Comparison of ENCODE assay signal across 1 cellular context in the genomic region with DNA sequence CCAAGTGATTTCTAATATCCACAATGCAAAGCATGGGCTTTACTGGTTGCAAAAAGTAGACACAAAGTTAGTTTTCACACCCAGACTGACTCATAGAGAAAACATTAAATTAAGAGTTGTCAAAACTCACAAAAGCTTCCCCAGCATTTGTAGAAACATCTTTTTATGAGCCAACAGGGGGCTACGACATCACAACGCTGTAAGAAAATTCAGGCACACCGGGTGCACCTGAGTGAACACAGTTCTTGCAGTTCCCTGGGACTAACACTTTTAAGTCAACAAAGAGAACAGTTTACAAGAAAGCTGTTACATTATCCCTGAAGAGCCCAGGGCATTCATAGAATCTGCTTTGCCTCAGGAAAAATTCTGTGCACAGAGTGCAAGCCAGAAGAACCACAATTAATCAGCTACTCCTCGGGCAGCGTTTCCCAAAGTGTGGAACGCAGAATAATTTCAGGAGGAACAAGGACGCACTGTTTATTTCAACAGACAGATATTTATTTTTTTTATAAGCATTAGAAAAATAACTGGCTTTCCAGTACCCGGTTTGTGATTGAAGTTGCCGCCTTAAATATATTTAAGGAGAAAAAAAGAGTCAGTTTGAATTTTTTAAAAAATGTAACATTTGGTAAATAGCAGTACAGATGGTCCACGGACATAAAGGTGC.
TF ChIP-seq lines count a peak whose summit lies in the region.

No MANE protein-coding gene starts in this region.

TF ChIP-seq in GM23338, 12 proteins besides CTCF, POLR2A, EP300 and RAD21:
- TF ChIP-seq, protein P1, sequence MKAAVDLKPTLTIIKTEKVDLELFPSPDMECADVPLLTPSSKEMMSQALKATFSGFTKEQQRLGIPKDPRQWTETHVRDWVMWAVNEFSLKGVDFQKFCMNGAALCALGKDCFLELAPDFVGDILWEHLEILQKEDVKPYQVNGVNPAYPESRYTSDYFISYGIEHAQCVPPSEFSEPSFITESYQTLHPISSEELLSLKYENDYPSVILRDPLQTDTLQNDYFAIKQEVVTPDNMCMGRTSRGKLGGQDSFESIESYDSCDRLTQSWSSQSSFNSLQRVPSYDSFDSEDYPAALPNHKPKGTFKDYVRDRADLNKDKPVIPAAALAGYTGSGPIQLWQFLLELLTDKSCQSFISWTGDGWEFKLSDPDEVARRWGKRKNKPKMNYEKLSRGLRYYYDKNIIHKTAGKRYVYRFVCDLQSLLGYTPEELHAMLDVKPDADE (IDR thresholded peaks at IDR 0.05): no peak
- TF ChIP-seq EZH2phosphoT487 (IDR thresholded peaks at IDR 0.05; ENCODE audit: unreplicated experiment): no peak
- TF ChIP-seq EZH2 (IDR thresholded peaks at IDR 0.05; ENCODE audit: low read depth, unreplicated experiment): no peak
- TF ChIP-seq ZNF331 (CRISPR knock-in tag; IDR thresholded peaks at IDR 0.05; ENCODE audit: low read depth): no peak
- TF ChIP-seq POLR2AphosphoS5 (IDR thresholded peaks at IDR 0.05; ENCODE audit: low read depth): no peak
- TF ChIP-seq NANOG (IDR thresholded peaks at IDR 0.05; ENCODE audit: borderline replicate concordance): no peak
- no peak for TF ChIP-seq ZNF114 (CRISPR knock-in tag; IDR thresholded peaks at IDR 0.05)
- TF ChIP-seq CREB1 (CRISPR knock-in tag; IDR thresholded peaks at IDR 0.05; ENCODE audit: low read depth): no peak
- no peak for TF ChIP-seq REST (IDR thresholded peaks at IDR 0.05; ENCODE audit: unreplicated experiment)
- TF ChIP-seq, protein P2, sequence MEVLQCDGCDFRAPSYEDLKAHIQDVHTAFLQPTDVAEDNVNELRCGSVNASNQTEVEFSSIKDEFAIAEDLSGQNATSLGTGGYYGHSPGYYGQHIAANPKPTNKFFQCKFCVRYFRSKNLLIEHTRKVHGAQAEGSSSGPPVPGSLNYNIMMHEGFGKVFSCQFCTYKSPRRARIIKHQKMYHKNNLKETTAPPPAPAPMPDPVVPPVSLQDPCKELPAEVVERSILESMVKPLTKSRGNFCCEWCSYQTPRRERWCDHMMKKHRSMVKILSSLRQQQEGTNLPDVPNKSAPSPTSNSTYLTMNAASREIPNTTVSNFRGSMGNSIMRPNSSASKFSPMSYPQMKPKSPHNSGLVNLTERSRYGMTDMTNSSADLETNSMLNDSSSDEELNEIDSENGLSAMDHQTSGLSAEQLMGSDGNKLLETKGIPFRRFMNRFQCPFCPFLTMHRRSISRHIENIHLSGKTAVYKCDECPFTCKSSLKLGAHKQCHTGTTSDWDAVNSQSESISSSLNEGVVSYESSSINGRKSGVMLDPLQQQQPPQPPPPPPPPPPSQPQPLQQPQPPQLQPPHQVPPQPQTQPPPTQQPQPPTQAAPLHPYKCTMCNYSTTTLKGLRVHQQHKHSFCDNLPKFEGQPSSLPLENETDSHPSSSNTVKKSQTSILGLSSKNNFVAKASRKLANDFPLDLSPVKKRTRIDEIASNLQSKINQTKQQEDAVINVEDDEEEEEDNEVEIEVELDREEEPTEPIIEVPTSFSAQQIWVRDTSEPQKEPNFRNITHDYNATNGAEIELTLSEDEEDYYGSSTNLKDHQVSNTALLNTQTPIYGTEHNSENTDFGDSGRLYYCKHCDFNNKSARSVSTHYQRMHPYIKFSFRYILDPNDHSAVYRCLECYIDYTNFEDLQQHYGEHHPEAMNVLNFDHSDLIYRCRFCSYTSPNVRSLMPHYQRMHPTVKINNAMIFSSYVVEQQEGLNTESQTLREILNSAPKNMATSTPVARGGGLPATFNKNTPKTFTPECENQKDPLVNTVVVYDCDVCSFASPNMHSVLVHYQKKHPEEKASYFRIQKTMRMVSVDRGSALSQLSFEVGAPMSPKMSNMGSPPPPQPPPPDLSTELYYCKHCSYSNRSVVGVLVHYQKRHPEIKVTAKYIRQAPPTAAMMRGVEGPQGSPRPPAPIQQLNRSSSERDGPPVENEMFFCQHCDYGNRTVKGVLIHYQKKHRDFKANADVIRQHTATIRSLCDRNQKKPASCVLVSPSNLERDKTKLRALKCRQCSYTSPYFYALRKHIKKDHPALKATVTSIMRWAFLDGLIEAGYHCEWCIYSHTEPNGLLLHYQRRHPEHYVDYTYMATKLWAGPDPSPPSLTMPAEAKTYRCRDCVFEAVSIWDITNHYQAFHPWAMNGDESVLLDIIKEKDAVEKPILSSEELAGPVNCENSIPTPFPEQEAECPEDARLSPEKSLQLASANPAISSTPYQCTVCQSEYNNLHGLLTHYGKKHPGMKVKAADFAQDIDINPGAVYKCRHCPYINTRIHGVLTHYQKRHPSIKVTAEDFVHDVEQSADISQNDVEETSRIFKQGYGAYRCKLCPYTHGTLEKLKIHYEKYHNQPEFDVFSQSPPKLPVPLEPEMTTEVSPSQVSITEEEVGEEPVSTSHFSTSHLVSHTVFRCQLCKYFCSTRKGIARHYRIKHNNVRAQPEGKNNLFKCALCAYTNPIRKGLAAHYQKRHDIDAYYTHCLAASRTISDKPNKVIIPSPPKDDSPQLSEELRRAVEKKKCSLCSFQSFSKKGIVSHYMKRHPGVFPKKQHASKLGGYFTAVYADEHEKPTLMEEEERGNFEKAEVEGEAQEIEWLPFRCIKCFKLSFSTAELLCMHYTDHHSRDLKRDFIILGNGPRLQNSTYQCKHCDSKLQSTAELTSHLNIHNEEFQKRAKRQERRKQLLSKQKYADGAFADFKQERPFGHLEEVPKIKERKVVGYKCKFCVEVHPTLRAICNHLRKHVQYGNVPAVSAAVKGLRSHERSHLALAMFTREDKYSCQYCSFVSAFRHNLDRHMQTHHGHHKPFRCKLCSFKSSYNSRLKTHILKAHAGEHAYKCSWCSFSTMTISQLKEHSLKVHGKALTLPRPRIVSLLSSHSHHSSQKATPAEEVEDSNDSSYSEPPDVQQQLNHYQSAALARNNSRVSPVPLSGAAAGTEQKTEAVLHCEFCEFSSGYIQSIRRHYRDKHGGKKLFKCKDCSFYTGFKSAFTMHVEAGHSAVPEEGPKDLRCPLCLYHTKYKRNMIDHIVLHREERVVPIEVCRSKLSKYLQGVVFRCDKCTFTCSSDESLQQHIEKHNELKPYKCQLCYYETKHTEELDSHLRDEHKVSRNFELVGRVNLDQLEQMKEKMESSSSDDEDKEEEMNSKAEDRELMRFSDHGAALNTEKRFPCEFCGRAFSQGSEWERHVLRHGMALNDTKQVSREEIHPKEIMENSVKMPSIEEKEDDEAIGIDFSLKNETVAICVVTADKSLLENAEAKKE (CRISPR knock-in tag; IDR thresholded peaks at IDR 0.05): no peak
- no peak for TF ChIP-seq JUNB (IDR thresholded peaks at IDR 0.05; ENCODE audit: unreplicated experiment)
